Comparison of ENCODE assay signal across 1 cellular context in the genomic region with DNA sequence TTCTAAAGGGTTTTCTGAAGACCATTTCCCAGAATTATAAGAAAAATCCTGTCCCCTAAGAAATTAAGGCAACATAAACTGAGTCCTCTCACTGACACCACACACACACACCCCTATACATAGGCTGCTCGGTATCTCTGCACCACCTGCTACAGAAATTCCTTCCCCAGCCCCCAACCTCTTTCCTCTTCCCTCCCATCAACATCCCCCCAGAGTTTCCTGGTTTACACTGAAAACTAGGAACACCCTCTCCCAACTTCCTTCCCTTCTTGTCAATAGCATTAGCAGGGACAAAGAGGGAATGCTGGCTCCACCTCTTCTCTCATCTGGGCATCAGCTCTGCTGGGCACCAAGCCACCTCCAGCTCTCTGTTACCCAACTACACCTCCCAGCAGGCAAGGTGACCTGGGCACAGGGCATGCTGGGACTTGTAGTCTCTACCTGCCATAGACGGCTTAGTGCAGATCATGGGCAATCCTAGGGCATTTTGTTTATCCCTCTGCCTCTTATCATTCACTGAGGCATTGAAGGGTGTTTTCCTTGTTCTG.
TF ChIP-seq lines count a peak whose summit lies in the region.

No MANE protein-coding gene starts in this region.

TF ChIP-seq in HEK293, 187 proteins besides CTCF, POLR2A, EP300 and RAD21 (continued from another document):
- TF ChIP-seq, protein P1, sequence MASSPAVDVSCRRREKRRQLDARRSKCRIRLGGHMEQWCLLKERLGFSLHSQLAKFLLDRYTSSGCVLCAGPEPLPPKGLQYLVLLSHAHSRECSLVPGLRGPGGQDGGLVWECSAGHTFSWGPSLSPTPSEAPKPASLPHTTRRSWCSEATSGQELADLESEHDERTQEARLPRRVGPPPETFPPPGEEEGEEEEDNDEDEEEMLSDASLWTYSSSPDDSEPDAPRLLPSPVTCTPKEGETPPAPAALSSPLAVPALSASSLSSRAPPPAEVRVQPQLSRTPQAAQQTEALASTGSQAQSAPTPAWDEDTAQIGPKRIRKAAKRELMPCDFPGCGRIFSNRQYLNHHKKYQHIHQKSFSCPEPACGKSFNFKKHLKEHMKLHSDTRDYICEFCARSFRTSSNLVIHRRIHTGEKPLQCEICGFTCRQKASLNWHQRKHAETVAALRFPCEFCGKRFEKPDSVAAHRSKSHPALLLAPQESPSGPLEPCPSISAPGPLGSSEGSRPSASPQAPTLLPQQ (tag by site-specific recombination; IDR thresholded peaks at IDR 0.05): 0 out of 2 replicates have a peak, but pooled peaks have one; percentile 36
- no peak for TF ChIP-seq IKZF3 (tag by site-specific recombination; IDR thresholded peaks at IDR 0.05)
- no peak for TF ChIP-seq ZNF169 (tag by site-specific recombination; IDR thresholded peaks at IDR 0.05)
- TF ChIP-seq, protein P2, sequence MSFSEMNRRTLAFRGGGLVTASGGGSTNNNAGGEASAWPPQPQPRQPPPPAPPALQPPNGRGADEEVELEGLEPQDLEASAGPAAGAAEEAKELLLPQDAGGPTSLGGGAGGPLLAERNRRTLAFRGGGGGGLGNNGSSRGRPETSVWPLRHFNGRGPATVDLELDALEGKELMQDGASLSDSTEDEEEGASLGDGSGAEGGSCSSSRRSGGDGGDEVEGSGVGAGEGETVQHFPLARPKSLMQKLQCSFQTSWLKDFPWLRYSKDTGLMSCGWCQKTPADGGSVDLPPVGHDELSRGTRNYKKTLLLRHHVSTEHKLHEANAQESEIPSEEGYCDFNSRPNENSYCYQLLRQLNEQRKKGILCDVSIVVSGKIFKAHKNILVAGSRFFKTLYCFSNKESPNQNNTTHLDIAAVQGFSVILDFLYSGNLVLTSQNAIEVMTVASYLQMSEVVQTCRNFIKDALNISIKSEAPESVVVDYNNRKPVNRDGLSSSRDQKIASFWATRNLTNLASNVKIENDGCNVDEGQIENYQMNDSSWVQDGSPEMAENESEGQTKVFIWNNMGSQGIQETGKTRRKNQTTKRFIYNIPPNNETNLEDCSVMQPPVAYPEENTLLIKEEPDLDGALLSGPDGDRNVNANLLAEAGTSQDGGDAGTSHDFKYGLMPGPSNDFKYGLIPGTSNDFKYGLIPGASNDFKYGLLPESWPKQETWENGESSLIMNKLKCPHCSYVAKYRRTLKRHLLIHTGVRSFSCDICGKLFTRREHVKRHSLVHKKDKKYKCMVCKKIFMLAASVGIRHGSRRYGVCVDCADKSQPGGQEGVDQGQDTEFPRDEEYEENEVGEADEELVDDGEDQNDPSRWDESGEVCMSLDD (tag by site-specific recombination; IDR thresholded peaks at IDR 0.05): no peak
- no peak for TF ChIP-seq ZNF239 (tag by site-specific recombination; IDR thresholded peaks at IDR 0.05)
- no peak for TF ChIP-seq ZNF112 (tag by site-specific recombination; IDR thresholded peaks at IDR 0.05)
- no peak for TF ChIP-seq ZNF561 (tag by site-specific recombination; IDR thresholded peaks at IDR 0.05; ENCODE audit: borderline replicate concordance)
- no peak for TF ChIP-seq HOXA7 (CRISPR knock-in tag; IDR thresholded peaks at IDR 0.05; ENCODE audit: borderline replicate concordance)
- TF ChIP-seq ZFP69B (tag by site-specific recombination; IDR thresholded peaks at IDR 0.05): no peak
- TF ChIP-seq ZNF266 (tag by site-specific recombination; IDR thresholded peaks at IDR 0.05; ENCODE audit: low read depth): no peak
- TF ChIP-seq ZSCAN23 (tag by site-specific recombination; IDR thresholded peaks at IDR 0.05): no peak
- no peak for TF ChIP-seq SP2 (tag by site-specific recombination; IDR thresholded peaks at IDR 0.05)
- no peak for TF ChIP-seq ZNF768 (tag by site-specific recombination; IDR thresholded peaks at IDR 0.05)
- TF ChIP-seq SCRT1 (tag by site-specific recombination; IDR thresholded peaks at IDR 0.05; ENCODE audit: borderline replicate concordance): no peak
- TF ChIP-seq ZNF184 (tag by site-specific recombination; IDR thresholded peaks at IDR 0.05): no peak
- TF ChIP-seq ZNF138 (tag by site-specific recombination; IDR thresholded peaks at IDR 0.05; ENCODE audit: borderline replicate concordance): no peak
- no peak for TF ChIP-seq ZNF140 (tag by site-specific recombination; IDR thresholded peaks at IDR 0.05)
- TF ChIP-seq ZNF223 (tag by site-specific recombination; IDR thresholded peaks at IDR 0.05): no peak
- TF ChIP-seq, protein P3, sequence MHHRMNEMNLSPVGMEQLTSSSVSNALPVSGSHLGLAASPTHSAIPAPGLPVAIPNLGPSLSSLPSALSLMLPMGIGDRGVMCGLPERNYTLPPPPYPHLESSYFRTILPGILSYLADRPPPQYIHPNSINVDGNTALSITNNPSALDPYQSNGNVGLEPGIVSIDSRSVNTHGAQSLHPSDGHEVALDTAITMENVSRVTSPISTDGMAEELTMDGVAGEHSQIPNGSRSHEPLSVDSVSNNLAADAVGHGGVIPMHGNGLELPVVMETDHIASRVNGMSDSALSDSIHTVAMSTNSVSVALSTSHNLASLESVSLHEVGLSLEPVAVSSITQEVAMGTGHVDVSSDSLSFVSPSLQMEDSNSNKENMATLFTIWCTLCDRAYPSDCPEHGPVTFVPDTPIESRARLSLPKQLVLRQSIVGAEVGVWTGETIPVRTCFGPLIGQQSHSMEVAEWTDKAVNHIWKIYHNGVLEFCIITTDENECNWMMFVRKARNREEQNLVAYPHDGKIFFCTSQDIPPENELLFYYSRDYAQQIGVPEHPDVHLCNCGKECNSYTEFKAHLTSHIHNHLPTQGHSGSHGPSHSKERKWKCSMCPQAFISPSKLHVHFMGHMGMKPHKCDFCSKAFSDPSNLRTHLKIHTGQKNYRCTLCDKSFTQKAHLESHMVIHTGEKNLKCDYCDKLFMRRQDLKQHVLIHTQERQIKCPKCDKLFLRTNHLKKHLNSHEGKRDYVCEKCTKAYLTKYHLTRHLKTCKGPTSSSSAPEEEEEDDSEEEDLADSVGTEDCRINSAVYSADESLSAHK (tag by site-specific recombination; IDR thresholded peaks at IDR 0.05): no peak
- TF ChIP-seq, protein P4, sequence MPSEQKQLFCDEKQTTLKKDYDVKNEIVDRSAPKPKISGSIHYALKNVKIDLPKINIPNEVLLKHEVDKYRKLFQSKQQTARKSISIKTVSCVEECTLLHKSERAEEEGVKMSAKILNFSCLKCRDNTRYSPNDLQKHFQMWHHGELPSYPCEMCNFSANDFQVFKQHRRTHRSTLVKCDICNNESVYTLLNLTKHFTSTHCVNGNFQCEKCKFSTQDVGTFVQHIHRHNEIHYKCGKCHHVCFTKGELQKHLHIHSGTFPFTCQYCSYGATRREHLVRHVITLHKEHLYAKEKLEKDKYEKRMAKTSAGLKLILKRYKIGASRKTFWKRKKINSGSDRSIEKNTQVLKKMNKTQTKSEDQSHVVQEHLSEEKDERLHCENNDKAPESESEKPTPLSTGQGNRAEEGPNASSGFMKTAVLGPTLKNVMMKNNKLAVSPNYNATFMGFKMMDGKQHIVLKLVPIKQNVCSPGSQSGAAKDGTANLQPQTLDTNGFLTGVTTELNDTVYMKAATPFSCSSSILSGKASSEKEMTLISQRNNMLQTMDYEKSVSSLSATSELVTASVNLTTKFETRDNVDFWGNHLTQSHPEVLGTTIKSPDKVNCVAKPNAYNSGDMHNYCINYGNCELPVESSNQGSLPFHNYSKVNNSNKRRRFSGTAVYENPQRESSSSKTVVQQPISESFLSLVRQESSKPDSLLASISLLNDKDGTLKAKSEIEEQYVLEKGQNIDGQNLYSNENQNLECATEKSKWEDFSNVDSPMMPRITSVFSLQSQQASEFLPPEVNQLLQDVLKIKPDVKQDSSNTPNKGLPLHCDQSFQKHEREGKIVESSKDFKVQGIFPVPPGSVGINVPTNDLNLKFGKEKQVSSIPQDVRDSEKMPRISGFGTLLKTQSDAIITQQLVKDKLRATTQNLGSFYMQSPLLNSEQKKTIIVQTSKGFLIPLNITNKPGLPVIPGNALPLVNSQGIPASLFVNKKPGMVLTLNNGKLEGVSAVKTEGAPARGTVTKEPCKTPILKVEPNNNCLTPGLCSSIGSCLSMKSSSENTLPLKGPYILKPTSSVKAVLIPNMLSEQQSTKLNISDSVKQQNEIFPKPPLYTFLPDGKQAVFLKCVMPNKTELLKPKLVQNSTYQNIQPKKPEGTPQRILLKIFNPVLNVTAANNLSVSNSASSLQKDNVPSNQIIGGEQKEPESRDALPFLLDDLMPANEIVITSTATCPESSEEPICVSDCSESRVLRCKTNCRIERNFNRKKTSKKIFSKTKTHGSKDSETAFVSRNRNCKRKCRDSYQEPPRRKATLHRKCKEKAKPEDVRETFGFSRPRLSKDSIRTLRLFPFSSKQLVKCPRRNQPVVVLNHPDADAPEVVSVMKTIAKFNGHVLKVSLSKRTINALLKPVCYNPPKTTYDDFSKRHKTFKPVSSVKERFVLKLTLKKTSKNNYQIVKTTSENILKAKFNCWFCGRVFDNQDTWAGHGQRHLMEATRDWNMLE (tag by site-specific recombination; conservative IDR thresholded peaks at IDR 0.05; ENCODE audit: low read depth): no peak
- peak; percentile 69 for TF ChIP-seq ZIC2 (tag by site-specific recombination; IDR thresholded peaks at IDR 0.05)
- TF ChIP-seq, protein P5, sequence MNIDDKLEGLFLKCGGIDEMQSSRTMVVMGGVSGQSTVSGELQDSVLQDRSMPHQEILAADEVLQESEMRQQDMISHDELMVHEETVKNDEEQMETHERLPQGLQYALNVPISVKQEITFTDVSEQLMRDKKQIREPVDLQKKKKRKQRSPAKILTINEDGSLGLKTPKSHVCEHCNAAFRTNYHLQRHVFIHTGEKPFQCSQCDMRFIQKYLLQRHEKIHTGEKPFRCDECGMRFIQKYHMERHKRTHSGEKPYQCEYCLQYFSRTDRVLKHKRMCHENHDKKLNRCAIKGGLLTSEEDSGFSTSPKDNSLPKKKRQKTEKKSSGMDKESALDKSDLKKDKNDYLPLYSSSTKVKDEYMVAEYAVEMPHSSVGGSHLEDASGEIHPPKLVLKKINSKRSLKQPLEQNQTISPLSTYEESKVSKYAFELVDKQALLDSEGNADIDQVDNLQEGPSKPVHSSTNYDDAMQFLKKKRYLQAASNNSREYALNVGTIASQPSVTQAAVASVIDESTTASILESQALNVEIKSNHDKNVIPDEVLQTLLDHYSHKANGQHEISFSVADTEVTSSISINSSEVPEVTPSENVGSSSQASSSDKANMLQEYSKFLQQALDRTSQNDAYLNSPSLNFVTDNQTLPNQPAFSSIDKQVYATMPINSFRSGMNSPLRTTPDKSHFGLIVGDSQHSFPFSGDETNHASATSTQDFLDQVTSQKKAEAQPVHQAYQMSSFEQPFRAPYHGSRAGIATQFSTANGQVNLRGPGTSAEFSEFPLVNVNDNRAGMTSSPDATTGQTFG (tag by site-specific recombination; IDR thresholded peaks at IDR 0.05; ENCODE audit: borderline replicate concordance): no peak
- no peak for TF ChIP-seq ZNF416 (tag by site-specific recombination; IDR thresholded peaks at IDR 0.05)
- peak; percentile 23; the same call in 1 of the 2 replicates for TF ChIP-seq KLF8 (tag by site-specific recombination; IDR thresholded peaks at IDR 0.05)
- TF ChIP-seq ZNF426 (tag by site-specific recombination; IDR thresholded peaks at IDR 0.05): no peak
- TF ChIP-seq ZNF132 (tag by site-specific recombination; IDR thresholded peaks at IDR 0.05; ENCODE audit: borderline replicate concordance): no peak
TF ChIP-seq in HEK293: peak in this region for 17.
